ENCODE assay signal across 1 cellular context in genomic region chr17:73697872-73698271, GRCh38.
TF ChIP-seq lines count a peak whose summit lies in the region.

No MANE protein-coding gene starts in this region.

TF ChIP-seq in HepG2, 621 proteins besides CTCF, POLR2A, EP300 and RAD21 (continued from another document and continues in another):
- TF ChIP-seq, protein P1, sequence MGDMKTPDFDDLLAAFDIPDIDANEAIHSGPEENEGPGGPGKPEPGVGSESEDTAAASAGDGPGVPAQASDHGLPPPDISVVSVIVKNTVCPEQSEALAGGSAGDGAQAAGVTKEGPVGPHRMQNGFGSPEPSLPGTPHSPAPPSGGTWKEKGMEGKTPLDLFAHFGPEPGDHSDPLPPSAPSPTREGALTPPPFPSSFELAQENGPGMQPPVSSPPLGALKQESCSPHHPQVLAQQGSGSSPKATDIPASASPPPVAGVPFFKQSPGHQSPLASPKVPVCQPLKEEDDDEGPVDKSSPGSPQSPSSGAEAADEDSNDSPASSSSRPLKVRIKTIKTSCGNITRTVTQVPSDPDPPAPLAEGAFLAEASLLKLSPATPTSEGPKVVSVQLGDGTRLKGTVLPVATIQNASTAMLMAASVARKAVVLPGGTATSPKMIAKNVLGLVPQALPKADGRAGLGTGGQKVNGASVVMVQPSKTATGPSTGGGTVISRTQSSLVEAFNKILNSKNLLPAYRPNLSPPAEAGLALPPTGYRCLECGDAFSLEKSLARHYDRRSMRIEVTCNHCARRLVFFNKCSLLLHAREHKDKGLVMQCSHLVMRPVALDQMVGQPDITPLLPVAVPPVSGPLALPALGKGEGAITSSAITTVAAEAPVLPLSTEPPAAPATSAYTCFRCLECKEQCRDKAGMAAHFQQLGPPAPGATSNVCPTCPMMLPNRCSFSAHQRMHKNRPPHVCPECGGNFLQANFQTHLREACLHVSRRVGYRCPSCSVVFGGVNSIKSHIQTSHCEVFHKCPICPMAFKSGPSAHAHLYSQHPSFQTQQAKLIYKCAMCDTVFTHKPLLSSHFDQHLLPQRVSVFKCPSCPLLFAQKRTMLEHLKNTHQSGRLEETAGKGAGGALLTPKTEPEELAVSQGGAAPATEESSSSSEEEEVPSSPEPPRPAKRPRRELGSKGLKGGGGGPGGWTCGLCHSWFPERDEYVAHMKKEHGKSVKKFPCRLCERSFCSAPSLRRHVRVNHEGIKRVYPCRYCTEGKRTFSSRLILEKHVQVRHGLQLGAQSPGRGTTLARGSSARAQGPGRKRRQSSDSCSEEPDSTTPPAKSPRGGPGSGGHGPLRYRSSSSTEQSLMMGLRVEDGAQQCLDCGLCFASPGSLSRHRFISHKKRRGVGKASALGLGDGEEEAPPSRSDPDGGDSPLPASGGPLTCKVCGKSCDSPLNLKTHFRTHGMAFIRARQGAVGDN (CRISPR knock-in tag; IDR thresholded peaks at IDR 0.05): peak; percentile 20; the same call in 1 of the 2 replicates
- TF ChIP-seq SOX13 (IDR thresholded peaks at IDR 0.05) (peak; percentile 60; the same call in 1 of the 2 replicates), SOX13 (CRISPR knock-in tag; conservative IDR thresholded peaks at IDR 0.05 in 1 of 2, IDR thresholded peaks at IDR 0.05 in 1 of 2) (peak in 1 of 2 experiments; percentile 95; a peak in 2 of 4 replicates), ZNF331 (CRISPR knock-in tag; IDR thresholded peaks at IDR 0.05) (peak; percentile 87; the same call in 1 of the 2 replicates), ZNF766 (CRISPR knock-in tag; IDR thresholded peaks at IDR 0.05; ENCODE audit: borderline replicate concordance) (no peak), SALL1 (CRISPR knock-in tag; IDR thresholded peaks at IDR 0.05) (peak; percentile 77), SOX6 (IDR thresholded peaks at IDR 0.05) (no peak), SOX6 (CRISPR knock-in tag; IDR thresholded peaks at IDR 0.05) (peak; percentile 94), PHF21A (CRISPR knock-in tag; IDR thresholded peaks at IDR 0.05) (no peak), ZNF782 (CRISPR knock-in tag; IDR thresholded peaks at IDR 0.05; ENCODE audit: borderline replicate concordance) (no peak), SOX5 (CRISPR knock-in tag; IDR thresholded peaks at IDR 0.05; ENCODE audit: borderline replicate concordance) (peak; percentile 95), PAXIP1 (CRISPR knock-in tag; conservative IDR thresholded peaks at IDR 0.05) (peak; percentile 48; the same call in 1 of the 2 replicates), ZNF432 (CRISPR knock-in tag; IDR thresholded peaks at IDR 0.05; ENCODE audit: borderline replicate concordance) (no peak), RERE (CRISPR knock-in tag; IDR thresholded peaks at IDR 0.05; ENCODE audit: low read depth) (no peak), TCF12 (IDR thresholded peaks at IDR 0.05) (no peak), TCF12 (CRISPR knock-in tag; IDR thresholded peaks at IDR 0.05) (no peak; the same call in 1 of the 2 replicates), MIER3 (CRISPR knock-in tag; IDR thresholded peaks at IDR 0.05; ENCODE audit: borderline replicate concordance) (peak; percentile 70; the same call in 1 of the 2 replicates), ELF1 (CRISPR knock-in tag; IDR thresholded peaks at IDR 0.05) (0 out of 2 replicates have a peak, but pooled peaks have one; percentile 19), DNMT1 (CRISPR knock-in tag; IDR thresholded peaks at IDR 0.05) (no peak), RXRB (CRISPR knock-in tag; IDR thresholded peaks at IDR 0.05; ENCODE audit: borderline replicate concordance) (peak; percentile 85; the same call in 1 of the 2 replicates), ZNF12 (CRISPR knock-in tag; IDR thresholded peaks at IDR 0.05) (peak; percentile 93), CEBPB (IDR thresholded peaks at IDR 0.05; ENCODE audit: borderline replicate concordance, low read depth, low read length) (peak; percentile 52; the same call in 1 of the 2 replicates), FOXA1 (IDR thresholded peaks at IDR 0.05) (no peak), FOXA1 (CRISPR knock-in tag; IDR thresholded peaks at IDR 0.05) (peak; percentile 52), LRRFIP1 (CRISPR knock-in tag; conservative IDR thresholded peaks at IDR 0.05) (no peak), CEBPG (CRISPR knock-in tag; IDR thresholded peaks at IDR 0.05) (peak; percentile 82)
- TF ChIP-seq, protein P2, sequence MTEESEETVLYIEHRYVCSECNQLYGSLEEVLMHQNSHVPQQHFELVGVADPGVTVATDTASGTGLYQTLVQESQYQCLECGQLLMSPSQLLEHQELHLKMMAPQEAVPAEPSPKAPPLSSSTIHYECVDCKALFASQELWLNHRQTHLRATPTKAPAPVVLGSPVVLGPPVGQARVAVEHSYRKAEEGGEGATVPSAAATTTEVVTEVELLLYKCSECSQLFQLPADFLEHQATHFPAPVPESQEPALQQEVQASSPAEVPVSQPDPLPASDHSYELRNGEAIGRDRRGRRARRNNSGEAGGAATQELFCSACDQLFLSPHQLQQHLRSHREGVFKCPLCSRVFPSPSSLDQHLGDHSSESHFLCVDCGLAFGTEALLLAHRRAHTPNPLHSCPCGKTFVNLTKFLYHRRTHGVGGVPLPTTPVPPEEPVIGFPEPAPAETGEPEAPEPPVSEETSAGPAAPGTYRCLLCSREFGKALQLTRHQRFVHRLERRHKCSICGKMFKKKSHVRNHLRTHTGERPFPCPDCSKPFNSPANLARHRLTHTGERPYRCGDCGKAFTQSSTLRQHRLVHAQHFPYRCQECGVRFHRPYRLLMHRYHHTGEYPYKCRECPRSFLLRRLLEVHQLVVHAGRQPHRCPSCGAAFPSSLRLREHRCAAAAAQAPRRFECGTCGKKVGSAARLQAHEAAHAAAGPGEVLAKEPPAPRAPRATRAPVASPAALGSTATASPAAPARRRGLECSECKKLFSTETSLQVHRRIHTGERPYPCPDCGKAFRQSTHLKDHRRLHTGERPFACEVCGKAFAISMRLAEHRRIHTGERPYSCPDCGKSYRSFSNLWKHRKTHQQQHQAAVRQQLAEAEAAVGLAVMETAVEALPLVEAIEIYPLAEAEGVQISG (CRISPR knock-in tag; IDR thresholded peaks at IDR 0.05): 0 out of 2 replicates have a peak, but pooled peaks have one; percentile 16
- TF ChIP-seq, protein P3, sequence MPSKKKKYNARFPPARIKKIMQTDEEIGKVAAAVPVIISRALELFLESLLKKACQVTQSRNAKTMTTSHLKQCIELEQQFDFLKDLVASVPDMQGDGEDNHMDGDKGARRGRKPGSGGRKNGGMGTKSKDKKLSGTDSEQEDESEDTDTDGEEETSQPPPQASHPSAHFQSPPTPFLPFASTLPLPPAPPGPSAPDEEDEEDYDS (CRISPR knock-in tag; IDR thresholded peaks at IDR 0.05): no peak
- TF ChIP-seq, protein P4, sequence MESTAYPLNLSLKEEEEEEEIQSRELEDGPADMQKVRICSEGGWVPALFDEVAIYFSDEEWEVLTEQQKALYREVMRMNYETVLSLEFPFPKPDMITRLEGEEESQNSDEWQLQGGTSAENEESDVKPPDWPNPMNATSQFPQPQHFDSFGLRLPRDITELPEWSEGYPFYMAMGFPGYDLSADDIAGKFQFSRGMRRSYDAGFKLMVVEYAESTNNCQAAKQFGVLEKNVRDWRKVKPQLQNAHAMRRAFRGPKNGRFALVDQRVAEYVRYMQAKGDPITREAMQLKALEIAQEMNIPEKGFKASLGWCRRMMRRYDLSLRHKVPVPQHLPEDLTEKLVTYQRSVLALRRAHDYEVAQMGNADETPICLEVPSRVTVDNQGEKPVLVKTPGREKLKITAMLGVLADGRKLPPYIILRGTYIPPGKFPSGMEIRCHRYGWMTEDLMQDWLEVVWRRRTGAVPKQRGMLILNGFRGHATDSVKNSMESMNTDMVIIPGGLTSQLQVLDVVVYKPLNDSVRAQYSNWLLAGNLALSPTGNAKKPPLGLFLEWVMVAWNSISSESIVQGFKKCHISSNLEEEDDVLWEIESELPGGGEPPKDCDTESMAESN (CRISPR knock-in tag; conservative IDR thresholded peaks at IDR 0.05): 0 out of 2 replicates have a peak, but pooled peaks have one; percentile 40
- TF ChIP-seq, protein P5, sequence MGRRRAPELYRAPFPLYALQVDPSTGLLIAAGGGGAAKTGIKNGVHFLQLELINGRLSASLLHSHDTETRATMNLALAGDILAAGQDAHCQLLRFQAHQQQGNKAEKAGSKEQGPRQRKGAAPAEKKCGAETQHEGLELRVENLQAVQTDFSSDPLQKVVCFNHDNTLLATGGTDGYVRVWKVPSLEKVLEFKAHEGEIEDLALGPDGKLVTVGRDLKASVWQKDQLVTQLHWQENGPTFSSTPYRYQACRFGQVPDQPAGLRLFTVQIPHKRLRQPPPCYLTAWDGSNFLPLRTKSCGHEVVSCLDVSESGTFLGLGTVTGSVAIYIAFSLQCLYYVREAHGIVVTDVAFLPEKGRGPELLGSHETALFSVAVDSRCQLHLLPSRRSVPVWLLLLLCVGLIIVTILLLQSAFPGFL (CRISPR knock-in tag; IDR thresholded peaks at IDR 0.05): no peak
